1 cellular context compared by ENCODE assay signal in genomic region chr10:58104419-58104818, GRCh38.
TF ChIP-seq lines count a peak whose summit lies in the region.

No MANE protein-coding gene starts in this region.

TF ChIP-seq in GM23338, 12 proteins besides CTCF, POLR2A, EP300 and RAD21 (continued from another document):
- TF ChIP-seq ZNF462 (CRISPR knock-in tag; IDR thresholded peaks at IDR 0.05) (no peak), CREB1 (CRISPR knock-in tag; IDR thresholded peaks at IDR 0.05; ENCODE audit: low read depth) (no peak), NANOG (IDR thresholded peaks at IDR 0.05; ENCODE audit: borderline replicate concordance) (no peak), EZH2 (IDR thresholded peaks at IDR 0.05; ENCODE audit: low read depth, unreplicated experiment) (no peak), ZNF114 (CRISPR knock-in tag; IDR thresholded peaks at IDR 0.05) (no peak), ETS1 (IDR thresholded peaks at IDR 0.05) (no peak), EZH2phosphoT487 (IDR thresholded peaks at IDR 0.05; ENCODE audit: unreplicated experiment) (no peak), JUNB (IDR thresholded peaks at IDR 0.05; ENCODE audit: unreplicated experiment) (no peak)
